ENCODE assay signal across 1 cellular context in genomic region chr6:85643530-85644373, GRCh38.
TF ChIP-seq lines count a peak whose summit lies in the region.

No MANE protein-coding gene starts in this region.

TF ChIP-seq in HepG2, 621 proteins besides CTCF, POLR2A, EP300 and RAD21 (continued from another document and continues in another):
- TF ChIP-seq ZHX2 (IDR thresholded peaks at IDR 0.05; ENCODE audit: low read depth) (no peak), ZHX2 (CRISPR knock-in tag; IDR thresholded peaks at IDR 0.05; ENCODE audit: borderline replicate concordance) (0 out of 2 replicates have a peak, but pooled peaks have one; percentile 51), ZNF101 (CRISPR knock-in tag; IDR thresholded peaks at IDR 0.05; ENCODE audit: borderline replicate concordance, low read depth) (0 out of 2 replicates have a peak, but pooled peaks have one; percentile 24), CHD4 (IDR thresholded peaks at IDR 0.05; ENCODE audit: borderline replicate concordance, low read length) (no peak), ELF1 (CRISPR knock-in tag; IDR thresholded peaks at IDR 0.05) (no peak; the same call in 1 of the 2 replicates), SKI (IDR thresholded peaks at IDR 0.05; ENCODE audit: partially characterized antibody) (peak; percentile 77), ARID3A (IDR thresholded peaks at IDR 0.05; ENCODE audit: low read depth, low read length) (0 out of 2 replicates have a peak, but pooled peaks have one; percentile 26), SMAD1 (CRISPR knock-in tag; IDR thresholded peaks at IDR 0.05; ENCODE audit: borderline replicate concordance, low read depth) (no peak; the same call in 1 of the 2 replicates), SNAPC2 (CRISPR knock-in tag; IDR thresholded peaks at IDR 0.05) (no peak), YEATS2 (CRISPR knock-in tag; IDR thresholded peaks at IDR 0.05; ENCODE audit: borderline replicate concordance) (peak; percentile 39; the same call in 1 of the 2 replicates), ZNF839 (CRISPR knock-in tag; IDR thresholded peaks at IDR 0.05; ENCODE audit: borderline replicate concordance) (0 out of 2 replicates have a peak, but pooled peaks have one; percentile 67), ZNF749 (CRISPR knock-in tag; IDR thresholded peaks at IDR 0.05; ENCODE audit: borderline replicate concordance) (peak; percentile 73; the same call in 1 of the 2 replicates), ZZZ3 (CRISPR knock-in tag; IDR thresholded peaks at IDR 0.05; ENCODE audit: borderline replicate concordance) (no peak; the same call in none of the 2 replicates), ZNF205 (CRISPR knock-in tag; IDR thresholded peaks at IDR 0.05) (no peak; the same call in 1 of the 2 replicates), ZNF484 (CRISPR knock-in tag; IDR thresholded peaks at IDR 0.05; ENCODE audit: borderline replicate concordance, low read depth) (no peak), ZNF432 (CRISPR knock-in tag; IDR thresholded peaks at IDR 0.05; ENCODE audit: borderline replicate concordance) (no peak), SIN3B (IDR thresholded peaks at IDR 0.05; ENCODE audit: low read length) (no peak), DZIP1 (CRISPR knock-in tag; IDR thresholded peaks at IDR 0.05) (peak; percentile 89), AFF4 (CRISPR knock-in tag; IDR thresholded peaks at IDR 0.05) (no peak), ZEB1 (IDR thresholded peaks at IDR 0.05; ENCODE audit: insufficient replicate concordance, low read depth) (peak; percentile 50), GZF1 (CRISPR knock-in tag; IDR thresholded peaks at IDR 0.05) (no peak), SOX6 (IDR thresholded peaks at IDR 0.05) (no peak), SOX6 (CRISPR knock-in tag; IDR thresholded peaks at IDR 0.05) (peak; percentile 97), CEBPB (IDR thresholded peaks at IDR 0.05; ENCODE audit: borderline replicate concordance, low read depth, low read length) (peak; percentile 99), ZNF33A (CRISPR knock-in tag; IDR thresholded peaks at IDR 0.05; ENCODE audit: borderline replicate concordance) (no peak), ELF3 (CRISPR knock-in tag; IDR thresholded peaks at IDR 0.05) (no peak), ZNF343 (CRISPR knock-in tag; IDR thresholded peaks at IDR 0.05) (peak; percentile 29; the same call in 1 of the 2 replicates), MYNN (CRISPR knock-in tag; IDR thresholded peaks at IDR 0.05; ENCODE audit: low read depth) (0 out of 2 replicates have a peak, but pooled peaks have one; percentile 74), RARG (CRISPR knock-in tag; IDR thresholded peaks at IDR 0.05; ENCODE audit: low read depth) (no peak), JARID2 (CRISPR knock-in tag; IDR thresholded peaks at IDR 0.05; ENCODE audit: insufficient replicate concordance) (peak; percentile 58), NR2F6 (IDR thresholded peaks at IDR 0.05) (no peak), NR2F6 (CRISPR knock-in tag; IDR thresholded peaks at IDR 0.05) (peak; percentile 58), ATF7 (IDR thresholded peaks at IDR 0.05) (no peak), ATF7 (CRISPR knock-in tag; IDR thresholded peaks at IDR 0.05) (no peak)
- TF ChIP-seq, protein P1, sequence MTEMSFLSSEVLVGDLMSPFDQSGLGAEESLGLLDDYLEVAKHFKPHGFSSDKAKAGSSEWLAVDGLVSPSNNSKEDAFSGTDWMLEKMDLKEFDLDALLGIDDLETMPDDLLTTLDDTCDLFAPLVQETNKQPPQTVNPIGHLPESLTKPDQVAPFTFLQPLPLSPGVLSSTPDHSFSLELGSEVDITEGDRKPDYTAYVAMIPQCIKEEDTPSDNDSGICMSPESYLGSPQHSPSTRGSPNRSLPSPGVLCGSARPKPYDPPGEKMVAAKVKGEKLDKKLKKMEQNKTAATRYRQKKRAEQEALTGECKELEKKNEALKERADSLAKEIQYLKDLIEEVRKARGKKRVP (CRISPR knock-in tag; IDR thresholded peaks at IDR 0.05): peak in 1 of 2 experiments; percentile 67; a peak in 2 of 4 replicates
- TF ChIP-seq, protein P2, sequence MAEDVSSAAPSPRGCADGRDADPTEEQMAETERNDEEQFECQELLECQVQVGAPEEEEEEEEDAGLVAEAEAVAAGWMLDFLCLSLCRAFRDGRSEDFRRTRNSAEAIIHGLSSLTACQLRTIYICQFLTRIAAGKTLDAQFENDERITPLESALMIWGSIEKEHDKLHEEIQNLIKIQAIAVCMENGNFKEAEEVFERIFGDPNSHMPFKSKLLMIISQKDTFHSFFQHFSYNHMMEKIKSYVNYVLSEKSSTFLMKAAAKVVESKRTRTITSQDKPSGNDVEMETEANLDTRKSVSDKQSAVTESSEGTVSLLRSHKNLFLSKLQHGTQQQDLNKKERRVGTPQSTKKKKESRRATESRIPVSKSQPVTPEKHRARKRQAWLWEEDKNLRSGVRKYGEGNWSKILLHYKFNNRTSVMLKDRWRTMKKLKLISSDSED (CRISPR knock-in tag; IDR thresholded peaks at IDR 0.05): no peak
- TF ChIP-seq, protein P3, sequence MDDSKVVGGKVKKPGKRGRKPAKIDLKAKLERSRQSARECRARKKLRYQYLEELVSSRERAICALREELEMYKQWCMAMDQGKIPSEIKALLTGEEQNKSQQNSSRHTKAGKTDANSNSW (CRISPR knock-in tag; IDR thresholded peaks at IDR 0.05; ENCODE audit: borderline replicate concordance): no peak
- TF ChIP-seq, protein P4, sequence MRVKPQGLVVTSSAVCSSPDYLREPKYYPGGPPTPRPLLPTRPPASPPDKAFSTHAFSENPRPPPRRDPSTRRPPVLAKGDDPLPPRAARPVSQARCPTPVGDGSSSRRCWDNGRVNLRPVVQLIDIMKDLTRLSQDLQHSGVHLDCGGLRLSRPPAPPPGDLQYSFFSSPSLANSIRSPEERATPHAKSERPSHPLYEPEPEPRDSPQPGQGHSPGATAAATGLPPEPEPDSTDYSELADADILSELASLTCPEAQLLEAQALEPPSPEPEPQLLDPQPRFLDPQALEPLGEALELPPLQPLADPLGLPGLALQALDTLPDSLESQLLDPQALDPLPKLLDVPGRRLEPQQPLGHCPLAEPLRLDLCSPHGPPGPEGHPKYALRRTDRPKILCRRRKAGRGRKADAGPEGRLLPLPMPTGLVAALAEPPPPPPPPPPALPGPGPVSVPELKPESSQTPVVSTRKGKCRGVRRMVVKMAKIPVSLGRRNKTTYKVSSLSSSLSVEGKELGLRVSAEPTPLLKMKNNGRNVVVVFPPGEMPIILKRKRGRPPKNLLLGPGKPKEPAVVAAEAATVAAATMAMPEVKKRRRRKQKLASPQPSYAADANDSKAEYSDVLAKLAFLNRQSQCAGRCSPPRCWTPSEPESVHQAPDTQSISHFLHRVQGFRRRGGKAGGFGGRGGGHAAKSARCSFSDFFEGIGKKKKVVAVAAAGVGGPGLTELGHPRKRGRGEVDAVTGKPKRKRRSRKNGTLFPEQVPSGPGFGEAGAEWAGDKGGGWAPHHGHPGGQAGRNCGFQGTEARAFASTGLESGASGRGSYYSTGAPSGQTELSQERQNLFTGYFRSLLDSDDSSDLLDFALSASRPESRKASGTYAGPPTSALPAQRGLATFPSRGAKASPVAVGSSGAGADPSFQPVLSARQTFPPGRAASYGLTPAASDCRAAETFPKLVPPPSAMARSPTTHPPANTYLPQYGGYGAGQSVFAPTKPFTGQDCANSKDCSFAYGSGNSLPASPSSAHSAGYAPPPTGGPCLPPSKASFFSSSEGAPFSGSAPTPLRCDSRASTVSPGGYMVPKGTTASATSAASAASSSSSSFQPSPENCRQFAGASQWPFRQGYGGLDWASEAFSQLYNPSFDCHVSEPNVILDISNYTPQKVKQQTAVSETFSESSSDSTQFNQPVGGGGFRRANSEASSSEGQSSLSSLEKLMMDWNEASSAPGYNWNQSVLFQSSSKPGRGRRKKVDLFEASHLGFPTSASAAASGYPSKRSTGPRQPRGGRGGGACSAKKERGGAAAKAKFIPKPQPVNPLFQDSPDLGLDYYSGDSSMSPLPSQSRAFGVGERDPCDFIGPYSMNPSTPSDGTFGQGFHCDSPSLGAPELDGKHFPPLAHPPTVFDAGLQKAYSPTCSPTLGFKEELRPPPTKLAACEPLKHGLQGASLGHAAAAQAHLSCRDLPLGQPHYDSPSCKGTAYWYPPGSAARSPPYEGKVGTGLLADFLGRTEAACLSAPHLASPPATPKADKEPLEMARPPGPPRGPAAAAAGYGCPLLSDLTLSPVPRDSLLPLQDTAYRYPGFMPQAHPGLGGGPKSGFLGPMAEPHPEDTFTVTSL (CRISPR knock-in tag; IDR thresholded peaks at IDR 0.05; ENCODE audit: borderline replicate concordance): no peak; the same call in 1 of the 2 replicates
